2 cellular contexts compared by ENCODE assay signal in the genomic region with DNA sequence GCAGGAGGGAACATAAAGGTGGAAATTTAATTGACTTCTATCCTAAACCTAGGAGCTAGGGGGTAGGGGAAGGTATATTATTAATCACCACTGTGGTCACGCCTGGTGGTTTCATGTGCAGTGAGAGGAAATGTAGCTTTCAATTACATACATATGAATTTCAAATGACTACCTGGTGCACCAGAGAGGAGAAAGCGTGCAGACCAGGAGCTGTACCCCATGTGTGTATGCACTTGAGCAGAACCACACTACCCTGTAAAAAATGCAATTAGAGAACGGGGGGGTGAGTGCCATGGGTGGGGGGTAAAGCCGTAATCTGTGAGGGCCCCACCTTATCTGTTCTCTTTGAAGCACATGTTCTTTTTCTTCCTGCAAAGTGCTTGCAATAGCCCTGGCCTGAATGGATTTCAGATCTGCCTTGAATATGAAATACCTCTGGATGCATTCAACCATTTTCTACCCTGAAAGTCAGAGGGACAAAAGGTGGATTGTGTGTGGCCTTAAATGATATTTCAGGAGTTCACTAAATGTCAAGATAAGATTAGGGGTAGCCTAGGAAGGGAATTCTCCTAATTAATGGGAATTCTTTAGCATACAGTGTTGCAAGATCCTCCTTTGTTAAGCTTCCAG.
TF ChIP-seq lines count a peak whose summit lies in the region.

No MANE protein-coding gene starts in this region.

TF ChIP-seq in GM12878, 131 proteins besides CTCF, POLR2A, EP300 and RAD21:
- TF ChIP-seq PAX5 (IDR thresholded peaks at IDR 0.05; ENCODE audit: borderline replicate concordance, low read depth, low read length) (peak; percentile 44; the same call in 1 of the 2 replicates), ZBED1 (IDR thresholded peaks at IDR 0.05; ENCODE audit: borderline replicate concordance) (no peak)

TF ChIP-seq in neural cell, 6 proteins besides CTCF, POLR2A, EP300 and RAD21:
- TF ChIP-seq POLR2AphosphoS5 (IDR thresholded peaks at IDR 0.05) = no peak
- TF ChIP-seq EZH2 (IDR thresholded peaks at IDR 0.05; ENCODE audit: borderline replicate concordance, insufficient read depth, low read length, poor library complexity, severe bottlenecking) = no peak
- TF ChIP-seq MXI1 (conservative IDR thresholded peaks at IDR 0.05; ENCODE audit: poor library complexity, severe bottlenecking) = no peak
- no peak for TF ChIP-seq SMC3 (conservative IDR thresholded peaks at IDR 0.05; ENCODE audit: poor library complexity)
- no peak for TF ChIP-seq REST (IDR thresholded peaks at IDR 0.05; ENCODE audit: borderline replicate concordance)
- TF ChIP-seq TAF1 (IDR thresholded peaks at IDR 0.05; ENCODE audit: low read depth) = no peak
